ENCODE assay signal across 17 cellular contexts in genomic region chr6:5208491-5208890, GRCh38. TPM values are rescaled to one million over a fixed set of nuclear protein-coding genes. Genes with fewer than 3 reads are reported as not detected.
A peak's percentile ranks its signal among the peaks of the same experiment; 100 is the strongest.
DNase-seq lines count a peak whose midpoint lies in the region; ATAC-seq and TF ChIP-seq lines count a peak whose summit lies in the region.
"Had no signal": no experiment of that assay in that cellular context is flagged by ENCODE, and none has a peak within 500 bp of the region (broad histone marks: within the 10 kb centered on the region; RNA-seq: fewer than 3 reads in every experiment).

No MANE protein-coding gene starts in this region.

- TF ChIP-seq CTCF in BJ (IDR thresholded peaks at IDR 0.05; ENCODE audit: insufficient read depth, low read depth, low read length) (no peak), fibroblast of the aortic adventitia (IDR thresholded peaks at IDR 0.05; ENCODE audit: insufficient read depth, low read length) (no peak), left lung (IDR thresholded peaks at IDR 0.05) (no peak)

- peak overlapping the region; percentile 7 for H3K27ac ChIP-seq in skeletal muscle tissue (ENCODE audit: low read depth, low read length)
- no peak overlapping the region for H3K27ac ChIP-seq in left lung

- H3K9ac ChIP-seq in adipocyte (ENCODE audit: low read length) = no peak overlapping the region
- H3K9ac ChIP-seq in skeletal muscle tissue (ENCODE audit: low read depth in 1 of 3, low read length in 3 of 3) = no peak overlapping the region

- POLR2A ChIA-PET in BJ (lab: Charles Lee) = interaction anchor here (0.7 kb wide), 1 partner anchor 255 kb away, joined by 3 read pairs; no protein-coding TSS in a partner anchor

- H3K4me1 ChIP-seq in adipocyte (ENCODE audit: control insufficient read depth, insufficient read depth, low read length) (peaks cover 18% of the 10 kb centered on the region), skeletal muscle tissue (ENCODE audit: control insufficient read depth in 3 of 3, insufficient read depth in 3 of 3, low read length in 3 of 3) (peaks cover 19 to 30% (median 27%) of the 10 kb centered on the region in 3 donors), left lung (peaks cover 14 to 18% of the 10 kb centered on the region in 2 donors)

- H3K9me3 ChIP-seq in adipocyte (ENCODE audit: control insufficient read depth, low read length) (no peaks in the 10 kb centered on the region), skeletal muscle tissue (ENCODE audit: control insufficient read depth in 3 of 3, low read length in 3 of 3) (no peaks in the 10 kb centered on the region), left lung (no peaks in the 10 kb centered on the region)

- intact Hi-C loops in left lung (cut with DNase I) = no loop called here

- no peaks in the 10 kb centered on the region for H3K27me3 ChIP-seq in BJ (ENCODE audit: control insufficient read depth, insufficient read depth, low read length)
- no peaks in the 10 kb centered on the region for H3K27me3 ChIP-seq in adipocyte (replicated peaks; ENCODE audit: control insufficient read depth, insufficient read depth, low read length)
- no peaks in the 10 kb centered on the region for H3K27me3 ChIP-seq in skeletal muscle tissue (ENCODE audit: control insufficient read depth in 3 of 3, insufficient read depth in 3 of 3, low read length in 3 of 3)
- H3K27me3 ChIP-seq in left lung = no peaks in the 10 kb centered on the region

- CTCF ChIA-PET in BJ (lab: Yijun Ruan, JAX) = interaction anchor here (1.7 kb wide), 1 partner anchor 16 kb away, joined by 6 read pairs; no protein-coding TSS in a partner anchor

- peak; percentile 67 for DNase-seq in BJ (ENCODE audit: low read depth)
- DNase-seq in adipocyte (ENCODE audit: low read depth) = peak; percentile 63
- DNase-seq in fibroblast of the aortic adventitia (ENCODE audit: low read depth) = peak; percentile 26
- DNase-seq in left lung = no peak
- no peak for DNase-seq in NCI-H146 (lab: John Stamatoyannopoulos, UW)
- no peak for DNase-seq in T-helper 2 cell
- DNase-seq: activated CD4-positive, alpha-beta T cell treated with anti-CD3 and anti-CD28 coated beads for 1 hour; GOT3; natural killer cell; NCI-H1092 treated with DMSO at 0.1 percent for 48 hours; NCI-H2081 treated with DMSO at 0.1 percent for 48 hours; RPMI8226; small intestine; stimulated activated CD4-positive, alpha-beta T cell treated with anti-CD3 and anti-CD28 coated beads, Interleukin-4, amount 100 ng/mL, for 24 hours had no signal

- H3K4me3 ChIP-seq in BJ (ENCODE audit: low read depth, low read length) (no peak overlapping the region), adipocyte (ENCODE audit: low read length) (no peak overlapping the region), fibroblast of the aortic adventitia (ENCODE audit: low read depth, low read length) (no peak overlapping the region), skeletal muscle tissue (ENCODE audit: low read length in 3 of 3) (no peak overlapping the region), left lung (no peak overlapping the region)

- ATAC-seq in left lung (no peak), GM19328 (IDR thresholded peaks at IDR 0.05; ENCODE audit: unreplicated experiment) (no peak)
- ATAC-seq: activated naive CD4-positive, alpha-beta T cell treated with anti-CD3 and anti-CD28 coated beads, Interleukin-2, amount 50 U/mL, for 72 hours; natural killer cell had no signal

- H3K36me3 ChIP-seq in BJ (ENCODE audit: control insufficient read depth, insufficient read depth, low read length) = no peaks in the 10 kb centered on the region
- peaks cover 2% of the 10 kb centered on the region for H3K36me3 ChIP-seq in adipocyte (ENCODE audit: control insufficient read depth, insufficient read depth, low read length, severe bottlenecking)
- H3K36me3 ChIP-seq in skeletal muscle tissue (ENCODE audit: control insufficient read depth in 3 of 3, insufficient read depth in 3 of 3, low read length in 3 of 3) = peaks cover 0 to 3% (median 0%) of the 10 kb centered on the region in 3 donors
- H3K36me3 ChIP-seq in left lung = peaks cover 0 to 9% of the 10 kb centered on the region in 2 donors

RNA-seq across cellular contexts. Expression of gene LYRM4, which starts 52.3 kb away (rescaled TPM):
- 29.0 and 39.2 TPM in 2 replicates for polyA plus RNA-seq in BJ (2011; rRNA removed)
- 10.0 and 13.6 TPM in 2 replicates for polyA minus RNA-seq in BJ (2011; rRNA and poly(A)+ RNA removed)
- total RNA-seq in fibroblast of the aortic adventitia (ENCODE audit: low replicate concordance) (20.9 and 21.2 TPM in 2 replicates), skeletal muscle tissue (10.4 TPM), left lung (10 to 100 TPM; 25.2 to 25.3 TPM)

RNA-seq across cellular contexts. Expression of gene FARS2, which starts 52.8 kb away (rescaled TPM):
- 15.6 and 17.9 TPM in 2 replicates for polyA plus RNA-seq in BJ (2011; rRNA removed)
- 27.2 and 38.7 TPM in 2 replicates for polyA minus RNA-seq in BJ (2011; rRNA and poly(A)+ RNA removed)
- total RNA-seq in fibroblast of the aortic adventitia (ENCODE audit: low replicate concordance) (7.6 and 25.5 TPM in 2 replicates), skeletal muscle tissue (27.7 TPM), left lung (10 to 100 TPM; 20.1 to 20.3 TPM)

Comparison
In these comparisons a context has a peak if more than half of its experiments do, and no peak if none do; other contexts are left out.
1. DNase-seq: peak in BJ (single experiment), adipocyte (single experiment) and fibroblast of the aortic adventitia (single experiment); none in left lung (0 of 2), NCI-H146 (single experiment) and T-helper 2 cell (0 of 5).